Comparison of ENCODE assay signal across 28 cellular contexts in genomic region chr3:117941015-117941414, GRCh38.
"Had no signal": no experiment of that assay in that cellular context is flagged by ENCODE, and none has a peak within 500 bp of the region (broad histone marks: within the 10 kb centered on the region; RNA-seq: fewer than 3 reads in every experiment).

No MANE protein-coding gene starts in this region.

- H3K9ac ChIP-seq: neural progenitor cell, parathyroid adenoma had no signal

- H3K36me3 ChIP-seq: neural progenitor cell, ovary, spleen, suprapubic skin, tibial artery, transverse colon, upper lobe of right lung, uterus had no signal

- H3K27me3 ChIP-seq: neural progenitor cell, ovary, spleen, suprapubic skin, testis, tibial artery, transverse colon, upper lobe of right lung, uterus had no signal

- H3K4me2 ChIP-seq: neural progenitor cell, smooth muscle cell had no signal

- H3K4me1 ChIP-seq: parathyroid adenoma, psoas muscle, spleen, suprapubic skin, testis, tibial artery, upper lobe of right lung, uterus had no signal

- DNase-seq: natural killer cell; occipital lobe; ovary; posterior cingulate gyrus; psoas muscle; right cardiac atrium; spleen; stimulated activated CD4-positive, alpha-beta T cell treated with anti-CD3 and anti-CD28 coated beads, Interleukin-12 subunit alpha, Interleukin-12 subunit beta, amount 100 ng/mL, for 4 hours; stimulated activated CD4-positive, alpha-beta T cell treated with anti-CD3 and anti-CD28 coated beads, Interleukin-1b, Interleukin-23, amount 100 ng/mL, for 48 hours; stimulated activated CD4-positive, alpha-beta T cell treated with anti-CD3 and anti-CD28 coated beads, Interleukin-4, amount 100 ng/mL, for 1 hour; stimulated activated CD4-positive, alpha-beta T cell treated with anti-CD3 and anti-CD28 coated beads, Interleukin-4, amount 100 ng/mL, for 4 hours; stimulated activated CD8-positive, alpha-beta memory T cell treated with anti-CD3 and anti-CD28 coated beads, Interleukin-4, amount 100 ng/mL, for 48 hours; stimulated activated naive CD4-positive, alpha-beta T cell; stimulated activated naive CD8-positive, alpha-beta T cell treated with anti-CD3 and anti-CD28 coated beads, Interleukin-15, amount 100 ng/mL, for 72 hours; stimulated activated naive CD8-positive, alpha-beta T cell treated with anti-CD3 and anti-CD28 coated beads, Interleukin-15, Interleukin-2, amounts not matched to agents 100 U/mL and 50 U/mL, for 24 hours; substantia nigra; testis; tibial artery; transverse colon; upper lobe of right lung; uterus had no signal

- H3K9me3 ChIP-seq: ovary, psoas muscle, suprapubic skin, testis, tibial artery, transverse colon, upper lobe of right lung, uterus had no signal

- H3K27ac ChIP-seq: neural progenitor cell, ovary, parathyroid adenoma, psoas muscle, skin epidermis, spleen, suprapubic skin, testis, tibial artery, upper lobe of right lung, uterus had no signal

- H3K4me3 ChIP-seq: neural progenitor cell, ovary, psoas muscle, skin epidermis, smooth muscle cell, spleen, suprapubic skin, testis, tibial artery, transverse colon, upper lobe of right lung, uterus had no signal

- ATAC-seq: natural killer cell; psoas muscle; right cardiac atrium; sciatic nerve; stimulated activated memory B cell treated with anti-CD40 and anti-IgM and Interleukin-4, amounts not matched to agents 10 μg/mL and 1 μg/mL and 100 μg/mL, for 72 hours; stimulated activated naive CD8-positive, alpha-beta T cell treated with anti-CD3 and anti-CD28 coated beads, Interleukin-15, amount 100 ng/mL, for 72 hours; stimulated activated naive CD8-positive, alpha-beta T cell treated with anti-CD3 and anti-CD28 coated beads, Interleukin-15, Interleukin-2, amounts not matched to agents 100 U/mL and 50 U/mL, for 24 hours; upper lobe of right lung had no signal
